ENCODE assay signal across 7 cellular contexts in genomic region chr1:202472347-202473124, GRCh38.
DNase-seq lines count a peak whose midpoint lies in the region; ATAC-seq, FAIRE-seq and TF ChIP-seq lines count a peak whose summit lies in the region.
"Not testable (repeated sequence)": the region's sequence is repeated elsewhere in the genome, so short reads cannot be mapped to it uniquely, and the experiment has no call there.

No MANE protein-coding gene starts in this region.

- not testable (repeated sequence) for H3K4me3 Mint-ChIP-seq in glutamatergic neuron (ENCODE audit: unreplicated experiment)

- not testable (repeated sequence) for H3K9ac ChIP-seq in KMS-11

- not testable (repeated sequence) for H3K79me2 ChIP-seq in KMS-11 (ENCODE audit: insufficient read depth, low read depth)

- H3K27ac ChIP-seq in KMS-11 (peak overlapping the region; percentile 52), left ventricle myocardium inferior (replicated peaks) (peak overlapping the region; percentile 82), psoas muscle (peak overlapping the region; percentile 69)

- peaks cover 44% of the 10 kb centered on the region for H3K4me1 ChIP-seq in KMS-11 (ENCODE audit: low read depth, poor library complexity, severe bottlenecking)
- H3K4me1 ChIP-seq in left ventricle myocardium inferior: peaks cover 50% of the 10 kb centered on the region
- H3K4me1 ChIP-seq in psoas muscle: peaks cover 54% of the 10 kb centered on the region

- peaks cover 11% of the 10 kb centered on the region for H3K4me1 Mint-ChIP-seq in glutamatergic neuron (ENCODE audit: low read depth, unreplicated experiment)

- peak; percentile 7 for FAIRE-seq in TTC549 (lab: Jason Lieb, UNC)

- TF ChIP-seq CTCF in KMS-11 (conservative IDR thresholded peaks at IDR 0.05; ENCODE audit: low read depth, low read length); glutamatergic neuron (IDR thresholded peaks at IDR 0.05; ENCODE audit: partially characterized antibody, unreplicated experiment); left ventricle myocardium inferior (IDR thresholded peaks at IDR 0.05; ENCODE audit: borderline replicate concordance); psoas muscle (IDR thresholded peaks at IDR 0.05): not testable (repeated sequence)

- not testable (repeated sequence) for H4K20me1 ChIP-seq in KMS-11 (ENCODE audit: insufficient read depth)

- not testable (repeated sequence) for H2AFZ ChIP-seq in KMS-11 (ENCODE audit: low read depth)

- H3K4me2 ChIP-seq in KMS-11: peak overlapping the region; percentile 36

- not testable (repeated sequence) for H3K36me3 Mint-ChIP-seq in glutamatergic neuron (ENCODE audit: unreplicated experiment)

- peak in 2 of 4 donors; percentile 32 to 38 for ATAC-seq in psoas muscle

- intact Hi-C loops in left ventricle myocardium inferior (cut with micrococcal nuclease): loop anchor here (10.0 kb wide), 1 partner anchor 242 kb away; the partner anchor contains the start of gene SYT2
- intact Hi-C loops in psoas muscle (cut with DNase I): not testable (repeated sequence)

- not testable (repeated sequence) for H3K9me3 Mint-ChIP-seq in glutamatergic neuron (ENCODE audit: unreplicated experiment)

- H3K9me3 ChIP-seq in left ventricle myocardium inferior (replicated peaks); psoas muscle: not testable (repeated sequence)

- not testable (repeated sequence) for H3K4me3 ChIP-seq in KMS-11 (IDR thresholded peaks at IDR 0.05; ENCODE audit: insufficient read depth, low read depth, low read length); psoas muscle
- peak overlapping the region; percentile 47 for H3K4me3 ChIP-seq in left ventricle myocardium inferior

- H3K27ac Mint-ChIP-seq in glutamatergic neuron (ENCODE audit: unreplicated experiment): peak overlapping the region; percentile 52

- H3K27me3 Mint-ChIP-seq in glutamatergic neuron (ENCODE audit: unreplicated experiment): not testable (repeated sequence)

- H3K36me3 ChIP-seq in KMS-11 (ENCODE audit: insufficient read depth); psoas muscle (ENCODE audit: insufficient read depth in 1 of 2, low read depth in 1 of 2): not testable (repeated sequence)
- H3K36me3 ChIP-seq in left ventricle myocardium inferior: peaks cover 10% of the 10 kb centered on the region

- not testable (repeated sequence) for H3K27me3 ChIP-seq in KMS-11 (ENCODE audit: insufficient read depth, low read depth); left ventricle myocardium inferior (ENCODE audit: low read depth); psoas muscle (ENCODE audit: insufficient read depth in 3 of 3, low read length in 2 of 3)

- WGBS in psoas muscle, 3 donors: 39 to 51% (median 39%) methylated on average over 2 of the region's 2 CpGs

- not testable (repeated sequence) for DNase-seq in glutamatergic neuron, left ventricle myocardium inferior, psoas muscle
- DNase-seq in midbrain (lab: John Stamatoyannopoulos, UW): peak; percentile 22
- peak; percentile 52 for DNase-seq in superior temporal gyrus (ENCODE audit: extremely low spot score)
